ENCODE assay signal across 9 cellular contexts in the genomic region with DNA sequence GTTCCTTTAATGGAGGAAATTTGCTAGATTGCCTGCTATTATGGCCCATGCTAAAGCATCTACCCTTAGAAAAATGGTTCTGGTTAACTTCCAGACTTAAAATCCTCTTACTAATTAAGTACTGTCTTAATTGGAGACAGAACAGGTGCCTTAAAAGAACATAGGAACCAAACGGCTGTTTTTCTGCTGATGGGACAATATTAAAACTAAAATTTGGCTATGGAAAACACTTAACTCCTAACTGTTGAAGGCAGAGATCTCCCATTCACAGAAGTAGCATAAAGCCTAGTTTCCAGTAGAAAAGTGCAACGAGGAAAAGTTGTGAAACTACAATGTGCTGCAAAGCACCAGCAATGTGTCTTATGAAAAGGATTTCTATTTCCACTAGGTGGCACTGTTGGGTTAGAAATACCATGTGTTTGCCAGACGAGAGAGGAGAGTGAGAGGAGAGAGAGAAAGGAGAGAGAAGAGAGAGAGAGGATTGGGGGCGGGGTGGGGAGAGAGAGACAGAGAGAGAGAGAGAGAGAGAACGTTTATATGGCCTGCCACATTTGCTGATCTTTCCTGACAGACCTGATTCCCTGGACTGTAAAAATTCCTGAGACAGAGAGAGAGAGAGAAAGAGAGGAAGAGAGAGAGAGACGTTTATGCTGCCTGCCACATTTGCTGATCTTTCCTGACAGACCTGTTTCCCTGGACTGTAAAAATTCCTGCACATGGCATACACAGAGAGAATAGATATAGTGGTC. TPM values are rescaled to one million over a fixed set of nuclear protein-coding genes. Genes with fewer than 3 reads are reported as not detected.
DNase-seq lines count a peak whose midpoint lies in the region; ATAC-seq, FAIRE-seq and TF ChIP-seq lines count a peak whose summit lies in the region.
"Had no signal": no experiment of that assay in that cellular context is flagged by ENCODE, and none has a peak within 500 bp of the region (broad histone marks: within the 10 kb centered on the region; RNA-seq: fewer than 3 reads in every experiment).

No MANE protein-coding gene starts in this region.

- no peaks in the 10 kb centered on the region for H3K36me3 ChIP-seq in heart right ventricle
- no peaks in the 10 kb centered on the region for H3K36me3 ChIP-seq in gastrocnemius medialis

- in situ Hi-C loops in gastrocnemius medialis (cut with MboI; ENCODE audit: low sequenced_read_pairs in 4 of 4), result loop anchor here in 1 of 4 donors (25.0 kb wide), 1 partner anchor 1045 kb away; no protein-coding TSS in a partner anchor

- WGBS in heart right ventricle, 2 donors, result 16 to 21% methylated on average over 6 of the region's 6 CpGs

- no peak overlapping the region for H3K4me3 ChIP-seq in WI38 (ENCODE audit: low read depth, low read length)
- no peak overlapping the region for H3K4me3 ChIP-seq in heart right ventricle
- H3K4me3 ChIP-seq in gastrocnemius medialis, result no peak overlapping the region
- H3K4me3 ChIP-seq: skin epidermis had no signal

- DNase-seq in AML-193 (lab: John Stamatoyannopoulos, UW) (peak; percentile 50 to 55), GM12892 (ENCODE audit: insufficient read length) (no peak), NCI-H1105 (lab: John Stamatoyannopoulos, UW) (peak; percentile 12), heart right ventricle (peak in 1 of 2 donors; percentile 35), gastrocnemius medialis (no peak), mucosa of gallbladder (ENCODE audit: low spot score) (no peak)

- H3K9me3 ChIP-seq in heart right ventricle (no peaks in the 10 kb centered on the region), gastrocnemius medialis (no peaks in the 10 kb centered on the region)

- ATAC-seq in HG02870 (IDR thresholded peaks at IDR 0.05; ENCODE audit: unreplicated experiment) (peak; percentile 90), heart right ventricle (peak; percentile 42 to 85 (median 74)), gastrocnemius medialis (peak; percentile 69 to 85)

- TF ChIP-seq CTCF in WI38 (IDR thresholded peaks at IDR 0.05; ENCODE audit: low read depth, low read length), result peak; percentile 48
- TF ChIP-seq CTCF in heart right ventricle (IDR thresholded peaks at IDR 0.05), result peak; percentile 32 to 74 (median 60)
- peak; percentile 22 to 56 (median 48) for TF ChIP-seq CTCF in gastrocnemius medialis (IDR thresholded peaks at IDR 0.05 in 4 of 5, conservative IDR thresholded peaks at IDR 0.05 in 1 of 5)

- H3K27ac ChIP-seq in heart right ventricle (no peak overlapping the region), gastrocnemius medialis (no peak overlapping the region)
- H3K27ac ChIP-seq: skin epidermis had no signal

- no peak for TF ChIP-seq POLR2A in GM12892 (IDR thresholded peaks at IDR 0.05; ENCODE audit: low read depth, low read length)
- TF ChIP-seq POLR2A in gastrocnemius medialis (IDR thresholded peaks at IDR 0.05), result no peak

- H3K27me3 ChIP-seq in heart right ventricle, result peaks cover 0 to 25% (median 9%) of the 10 kb centered on the region in 7 donors
- no peaks in the 10 kb centered on the region for H3K27me3 ChIP-seq in gastrocnemius medialis

- intact Hi-C loops in heart right ventricle (cut with DNase I), result loop anchor here in 2 of 10 donors (1.0 to 10.0 kb wide), 2 partner anchors 13 to 1133 kb away; no protein-coding TSS in a partner anchor
- intact Hi-C loops in gastrocnemius medialis (cut with DNase I; ENCODE audit: low total_unique reads), result loop anchor here (10.0 kb wide), 1 partner anchor 183 kb away; no protein-coding TSS in a partner anchor

- H3K4me1 ChIP-seq in heart right ventricle (no peaks in the 10 kb centered on the region), gastrocnemius medialis (no peaks in the 10 kb centered on the region)

- peak; percentile 64 for FAIRE-seq in GM12892 (lab: Jason Lieb, UNC)

RNA-seq across cellular contexts. Expression of gene FAM181B, which starts 51.5 kb away (rescaled TPM):
- not detected for polyA plus RNA-seq in GM12892 (2012; ENCODE audit: missing spikeins)
- under 1 TPM in 7 of 10 donors, not detected in 3; 0.06 to 0.60 (median 0.15) TPM for total RNA-seq in heart right ventricle
- under 1 TPM; 0.06 to 0.29 TPM for polyA plus RNA-seq in heart right ventricle
- total RNA-seq in gastrocnemius medialis, result under 1 TPM in 2 of 4 donors, not detected in 2; 0.07 to 0.11 TPM
- 0.81 TPM for total RNA-seq in mucosa of gallbladder

Comparison
In these comparisons a context has a peak if more than half of its experiments do, and no peak if none do; other contexts are left out.
1. DNase-seq: peak in AML-193 (2 of 2) and NCI-H1105 (single experiment); none in GM12892 (single experiment), gastrocnemius medialis (0 of 2) and mucosa of gallbladder (single experiment).
2. Peak in every context shown above with its lines, with median percentiles within 50 percentile points of each other: ATAC-seq and CTCF ChIP-seq.